Comparison of ENCODE assay signal across 9 cellular contexts in the genomic region with DNA sequence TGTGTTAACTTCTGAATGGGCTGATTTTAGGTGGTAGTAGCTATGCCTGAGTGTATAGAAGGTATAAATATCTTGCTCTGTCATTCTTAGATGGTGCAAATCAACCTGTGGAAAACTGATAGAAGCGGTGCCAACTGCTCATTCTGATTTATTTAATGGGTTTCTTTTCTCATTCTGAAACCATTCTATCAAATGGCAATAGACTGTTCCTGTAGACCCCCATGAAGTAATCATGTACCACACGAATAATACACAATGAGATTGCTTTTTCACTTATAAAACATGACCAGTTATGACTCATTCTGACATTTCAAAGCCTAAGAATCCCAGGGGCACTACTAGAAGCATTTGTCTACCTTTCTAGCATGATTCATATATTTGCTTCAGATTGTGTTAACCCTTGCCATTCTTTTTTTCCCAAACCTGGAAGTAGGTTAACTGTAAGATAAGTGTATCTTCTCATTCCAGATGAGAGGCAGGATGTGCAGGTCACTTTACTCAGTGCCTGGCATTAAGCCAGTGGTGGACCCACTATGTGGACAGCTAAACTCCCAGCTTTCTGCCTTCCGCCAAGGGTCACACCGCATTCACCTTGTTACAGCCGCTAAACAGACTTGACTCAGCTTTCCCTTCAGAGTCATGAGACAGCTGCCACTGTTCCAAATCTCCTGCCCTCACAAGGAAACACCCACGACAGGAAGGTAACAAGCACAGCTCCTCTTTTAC. TPM values are rescaled to one million over a fixed set of nuclear protein-coding genes. Genes with fewer than 3 reads are reported as not detected.
A peak's percentile ranks its signal among the peaks of the same experiment; 100 is the strongest.
DNase-seq lines count a peak whose midpoint lies in the region; ATAC-seq, FAIRE-seq and TF ChIP-seq lines count a peak whose summit lies in the region.
"Had no signal": no experiment of that assay in that cellular context is flagged by ENCODE, and none has a peak within 500 bp of the region (broad histone marks: within the 10 kb centered on the region; RNA-seq: fewer than 3 reads in every experiment).

No MANE protein-coding gene starts in this region.

- DNase-seq in 8988T (peak; percentile 46), HS-27A (ENCODE audit: low read depth) (peak; percentile 8), keratinocyte (ENCODE audit: low read depth, low spot score) (peak; percentile 75), DMS 273 (lab: John Stamatoyannopoulos, UW; ENCODE audit: unreplicated experiment) (no peak), NCI-H82 (lab: John Stamatoyannopoulos, UW) (no peak), NCI-H1436 (lab: John Stamatoyannopoulos, UW) (no peak), SJCRH30 (no peak)
- DNase-seq: naive B cell had no signal

- peaks cover 5% of the 10 kb centered on the region for H3K27me3 Mint-ChIP-seq in activated T-helper 17 cell treated with anti-CD3 and anti-CD28 coated beads, Interleukin-2, amount 50 U/mL, for 72 hours

- no peaks in the 10 kb centered on the region for H3K36me3 ChIP-seq in keratinocyte (ENCODE audit: control insufficient read depth in 2 of 2, extremely low read depth in 1 of 2, insufficient read depth in 2 of 2, low read length in 2 of 2)
- H3K36me3 ChIP-seq in SJCRH30, result no peaks in the 10 kb centered on the region

- peak overlapping the region in 2 of 3 experiments; percentile 30 to 61 for H3K4me3 ChIP-seq in keratinocyte (ENCODE audit: control insufficient read depth in 2 of 3, extremely low read depth in 1 of 3, insufficient read depth in 2 of 3, low read depth in 1 of 3, low read length in 3 of 3)
- no peak overlapping the region for H3K4me3 ChIP-seq in SJCRH30

- H3K4me1 ChIP-seq in keratinocyte (ENCODE audit: control insufficient read depth, extremely low read depth, insufficient read depth, low read length), result peaks cover 28% of the 10 kb centered on the region
- H3K4me1 ChIP-seq in SJCRH30, result no peaks in the 10 kb centered on the region

- H3K9ac ChIP-seq in keratinocyte (ENCODE audit: control insufficient read depth, extremely low read depth, insufficient read depth, low read length), result peak overlapping the region; percentile 68

- H3K9me1 ChIP-seq in keratinocyte (ENCODE audit: control insufficient read depth, extremely low read depth, insufficient read depth, low read length), result no peaks in the 10 kb centered on the region

- dilution Hi-C loops in keratinocyte (cut with MboI; ENCODE audit: extremely low pct_ligation_motif_present, low sequenced_read_pairs), result no loop called here

- H2AFZ ChIP-seq in keratinocyte (ENCODE audit: control insufficient read depth, low read length), result peak overlapping the region; percentile 64

- H3K27ac ChIP-seq in keratinocyte (ENCODE audit: control insufficient read depth, insufficient read depth, low read length), result peak overlapping the region; percentile 95
- no peak overlapping the region for H3K27ac ChIP-seq in SJCRH30

- peaks cover 8% of the 10 kb centered on the region for H3K36me3 Mint-ChIP-seq in activated T-helper 17 cell treated with anti-CD3 and anti-CD28 coated beads, Interleukin-2, amount 50 U/mL, for 72 hours (ENCODE audit: low read depth)
- H3K36me3 Mint-ChIP-seq: naive B cell had no signal

- no peaks in the 10 kb centered on the region for H3K9me3 Mint-ChIP-seq in activated T-helper 17 cell treated with anti-CD3 and anti-CD28 coated beads, Interleukin-2, amount 50 U/mL, for 72 hours
- H3K9me3 Mint-ChIP-seq: naive B cell had no signal

- FAIRE-seq in keratinocyte (lab: Jason Lieb, UNC), result peak; percentile 90

- no peaks in the 10 kb centered on the region for H4K20me1 ChIP-seq in keratinocyte (ENCODE audit: control insufficient read depth, extremely low read depth, insufficient read depth, low read length)

- H3K9me3 ChIP-seq in keratinocyte (ENCODE audit: control insufficient read depth, low read depth, low read length) (no peaks in the 10 kb centered on the region), SJCRH30 (replicated peaks) (no peaks in the 10 kb centered on the region)

- no peak for TF ChIP-seq CTCF in keratinocyte (optimal IDR thresholded peaks at IDR 0.05 in 1 of 3, IDR thresholded peaks at IDR 0.05 in 1 of 3, conservative IDR thresholded peaks at IDR 0.05 in 1 of 3; ENCODE audit: extremely low read depth in 1 of 3, insufficient read depth in 2 of 3, low read length in 3 of 3)

- peaks cover 17% of the 10 kb centered on the region for H3K4me1 Mint-ChIP-seq in activated T-helper 17 cell treated with anti-CD3 and anti-CD28 coated beads, Interleukin-2, amount 50 U/mL, for 72 hours

- peak overlapping the region; percentile 76 for H3K4me3 Mint-ChIP-seq in activated T-helper 17 cell treated with anti-CD3 and anti-CD28 coated beads, Interleukin-2, amount 50 U/mL, for 72 hours
- H3K4me3 Mint-ChIP-seq: naive B cell had no signal

- ATAC-seq in activated T-helper 17 cell treated with anti-CD3 and anti-CD28 coated beads, Interleukin-2, amount 50 U/mL, for 72 hours (replicated peaks), result peak; percentile 90

- H3K79me2 ChIP-seq in keratinocyte (ENCODE audit: control insufficient read depth, insufficient read depth, low read length), result no peaks in the 10 kb centered on the region

- H3K27ac Mint-ChIP-seq in activated T-helper 17 cell treated with anti-CD3 and anti-CD28 coated beads, Interleukin-2, amount 50 U/mL, for 72 hours, result peak overlapping the region; percentile 98

- H3K27me3 ChIP-seq in keratinocyte (ENCODE audit: control insufficient read depth, extremely low read depth, insufficient read depth, low read length), result peaks cover 7% of the 10 kb centered on the region
- H3K27me3 ChIP-seq in SJCRH30, result no peaks in the 10 kb centered on the region

- H3K4me2 ChIP-seq in keratinocyte (ENCODE audit: control insufficient read depth, extremely low read depth, insufficient read depth, low read depth, low read length), result peak overlapping the region; percentile 94

RNA-seq across cellular contexts. Expression of a gene that starts 16.4 kb away (rescaled TPM):
- 1 to 10 TPM in 1 of 2 donors, under 1 TPM in 1; 0.63 to 3.5 TPM for total RNA-seq in activated T-helper 17 cell treated with anti-CD3 and anti-CD28 coated beads, Interleukin-2, amount 50 U/mL, for 72 hours
- 0.09 TPM in 1 of 3 replicates, not detected in the others for polyA plus RNA-seq in keratinocyte
- not detected for polyA plus RNA-seq in keratinocyte (2011; ENCODE audit: low read depth)
- not detected in 2 replicates for polyA plus RNA-seq in keratinocyte (2011; cell fraction: cytosol; rRNA removed)
- not detected in 2 replicates for polyA plus RNA-seq in keratinocyte (2011; cell fraction: nucleus; rRNA removed)
- 0.21 and 0.23 TPM in 2 replicates for polyA plus RNA-seq in keratinocyte (2012; ENCODE audit: low replicate concordance)
- not detected in 3 replicates for polyA minus RNA-seq in keratinocyte
- not detected for polyA minus RNA-seq in keratinocyte (2011; cell fraction: cytosol; rRNA and poly(A)+ RNA removed)
- polyA minus RNA-seq in keratinocyte (2011; cell fraction: nucleus; rRNA and poly(A)+ RNA removed), result not detected in 2 replicates
- total RNA-seq in SJCRH30 (2014; rRNA removed; shearing (Covaris generic)), result not detected in 2 replicates

RNA-seq across cellular contexts. Expression of a gene that starts 19.7 kb away (rescaled TPM):
- not detected for total RNA-seq in activated T-helper 17 cell treated with anti-CD3 and anti-CD28 coated beads, Interleukin-2, amount 50 U/mL, for 72 hours
- not detected in 3 replicates for polyA plus RNA-seq in keratinocyte
- not detected for polyA plus RNA-seq in keratinocyte (2011; ENCODE audit: low read depth)
- polyA plus RNA-seq in keratinocyte (2011; cell fraction: cytosol; rRNA removed), result not detected in 2 replicates
- not detected in 2 replicates for polyA plus RNA-seq in keratinocyte (2011; cell fraction: nucleus; rRNA removed)
- polyA plus RNA-seq in keratinocyte (2012; ENCODE audit: low replicate concordance), result not detected in 2 replicates
- not detected in 3 replicates for polyA minus RNA-seq in keratinocyte
- not detected for polyA minus RNA-seq in keratinocyte (2011; cell fraction: cytosol; rRNA and poly(A)+ RNA removed)
- not detected in 2 replicates for polyA minus RNA-seq in keratinocyte (2011; cell fraction: nucleus; rRNA and poly(A)+ RNA removed)
- not detected in 2 replicates for total RNA-seq in SJCRH30 (2014; rRNA removed; shearing (Covaris generic))

RNA-seq across cellular contexts. Expression of a gene that starts 24.5 kb away (rescaled TPM):
- 10 to 100 TPM; 10.7 to 11.8 TPM for total RNA-seq in activated T-helper 17 cell treated with anti-CD3 and anti-CD28 coated beads, Interleukin-2, amount 50 U/mL, for 72 hours
- 2.2 to 6.9 TPM (median 2.7 TPM) in 3 replicates for polyA plus RNA-seq in keratinocyte
- 1.8 TPM for polyA plus RNA-seq in keratinocyte (2011; ENCODE audit: low read depth)
- 1.7 and 2.5 TPM in 2 replicates for polyA plus RNA-seq in keratinocyte (2011; cell fraction: cytosol; rRNA removed)
- polyA plus RNA-seq in keratinocyte (2011; cell fraction: nucleus; rRNA removed), result 10.5 and 11.0 TPM in 2 replicates
- 5.0 and 7.4 TPM in 2 replicates for polyA plus RNA-seq in keratinocyte (2012; ENCODE audit: low replicate concordance)
- polyA minus RNA-seq in keratinocyte, result 3.6 to 19.2 TPM (median 4.0 TPM) in 3 replicates
- 3.3 TPM for polyA minus RNA-seq in keratinocyte (2011; cell fraction: cytosol; rRNA and poly(A)+ RNA removed)
- 6.5 and 9.2 TPM in 2 replicates for polyA minus RNA-seq in keratinocyte (2011; cell fraction: nucleus; rRNA and poly(A)+ RNA removed)
- 0.23 and 0.47 TPM in 2 replicates for total RNA-seq in SJCRH30 (2014; rRNA removed; shearing (Covaris generic))

RNA-seq across cellular contexts. Expression of a gene that starts 37.5 kb away (rescaled TPM):
- total RNA-seq in activated T-helper 17 cell treated with anti-CD3 and anti-CD28 coated beads, Interleukin-2, amount 50 U/mL, for 72 hours, result 1 to 10 TPM in 1 of 2 donors, under 1 TPM in 1; 0.50 to 2.3 TPM
- not detected in 3 replicates for polyA plus RNA-seq in keratinocyte
- polyA plus RNA-seq in keratinocyte (2011; ENCODE audit: low read depth), result 0.17 TPM
- polyA plus RNA-seq in keratinocyte (2011; cell fraction: cytosol; rRNA removed), result not detected in 2 replicates
- not detected in 2 replicates for polyA plus RNA-seq in keratinocyte (2011; cell fraction: nucleus; rRNA removed)
- 0.13 TPM in 1 of 2 replicates, not detected in the other for polyA plus RNA-seq in keratinocyte (2012; ENCODE audit: low replicate concordance)
- not detected in 3 replicates for polyA minus RNA-seq in keratinocyte
- polyA minus RNA-seq in keratinocyte (2011; cell fraction: cytosol; rRNA and poly(A)+ RNA removed), result not detected
- polyA minus RNA-seq in keratinocyte (2011; cell fraction: nucleus; rRNA and poly(A)+ RNA removed), result not detected in 2 replicates
- total RNA-seq in SJCRH30 (2014; rRNA removed; shearing (Covaris generic)), result 0.02 TPM in 1 of 2 replicates, not detected in the other

RNA-seq across cellular contexts. Expression of a gene that starts 47.9 kb away (rescaled TPM):
- 100 to 1,000 TPM; 162 to 180 TPM for total RNA-seq in activated T-helper 17 cell treated with anti-CD3 and anti-CD28 coated beads, Interleukin-2, amount 50 U/mL, for 72 hours
- polyA plus RNA-seq in keratinocyte, result 87.0 to 267 TPM (median 99.7 TPM) in 3 replicates
- 43.9 TPM for polyA plus RNA-seq in keratinocyte (2011; ENCODE audit: low read depth)
- 161 and 215 TPM in 2 replicates for polyA plus RNA-seq in keratinocyte (2011; cell fraction: cytosol; rRNA removed)
- 74.7 and 90.0 TPM in 2 replicates for polyA plus RNA-seq in keratinocyte (2011; cell fraction: nucleus; rRNA removed)
- polyA plus RNA-seq in keratinocyte (2012; ENCODE audit: low replicate concordance), result 396 and 610 TPM in 2 replicates
- polyA minus RNA-seq in keratinocyte, result 51.4 to 165 TPM (median 70.6 TPM) in 3 replicates
- 175 TPM for polyA minus RNA-seq in keratinocyte (2011; cell fraction: cytosol; rRNA and poly(A)+ RNA removed)
- polyA minus RNA-seq in keratinocyte (2011; cell fraction: nucleus; rRNA and poly(A)+ RNA removed), result 60.8 and 61.2 TPM in 2 replicates
- 97.2 and 103 TPM in 2 replicates for total RNA-seq in SJCRH30 (2014; rRNA removed; shearing (Covaris generic))

Comparison
In these comparisons a context has a peak if more than half of its experiments do, and no peak if none do; other contexts are left out.
1. DNase-seq: peak in 8988T (single experiment), HS-27A (single experiment) and keratinocyte (single experiment); none in DMS 273 (single experiment), NCI-H82 (single experiment), NCI-H1436 (single experiment) and SJCRH30 (0 of 2).